Comparison of ENCODE assay signal across 31 cellular contexts in genomic region chr5:87126869-87127268, GRCh38.
DNase-seq lines count a peak whose midpoint lies in the region; ATAC-seq, FAIRE-seq and TF ChIP-seq lines count a peak whose summit lies in the region.
"Had no signal": no experiment of that assay in that cellular context is flagged by ENCODE, and none has a peak within 500 bp of the region (broad histone marks: within the 10 kb centered on the region; RNA-seq: fewer than 3 reads in every experiment).

No MANE protein-coding gene starts in this region.

- peak overlapping the region; percentile 74 for H3K27ac Mint-ChIP-seq in MCF 10A (ENCODE audit: low read depth, unreplicated experiment)
- H3K27ac Mint-ChIP-seq: CD4-positive, alpha-beta T cell had no signal

- H3K36me3 ChIP-seq in breast epithelium, result no peaks in the 10 kb centered on the region
- H3K36me3 ChIP-seq in K562 (ENCODE audit: control insufficient read depth, insufficient read depth, low read length), result no peaks in the 10 kb centered on the region
- H3K36me3 ChIP-seq in osteoblast (ENCODE audit: insufficient read depth, low read length), result no peaks in the 10 kb centered on the region
- no peaks in the 10 kb centered on the region for H3K36me3 ChIP-seq in MG63
- H3K36me3 ChIP-seq: colonic mucosa, right atrium auricular region, tibial artery had no signal

- H4K20me1 ChIP-seq in K562 (replicated peaks; ENCODE audit: control insufficient read depth, insufficient read depth, low read length) (no peaks in the 10 kb centered on the region), osteoblast (ENCODE audit: insufficient read depth, low read length) (no peaks in the 10 kb centered on the region)

- DNase-seq in MCF 10A (ENCODE audit: unreplicated experiment) (no peak), breast epithelium (ENCODE audit: low spot score in 2 of 2) (no peak), RKO (ENCODE audit: low spot score) (peak; percentile 45), K562 (ENCODE audit: extremely low read depth in 1 of 4, low spot score in 3 of 4) (no peak), osteoblast (ENCODE audit: insufficient read length, low spot score, missing footprints) (no peak), MG63 (no peak)
- DNase-seq: activated CD4-positive, alpha-beta T cell treated with anti-CD3 and anti-CD28 coated beads, Interleukin-2, amount 10 ng/mL, durations not matched to agents 24 days and 14 days; activated naive CD4-positive, alpha-beta T cell treated with anti-CD3 and anti-CD28 coated beads for 36 hours; AML-193; amygdala; CD4-positive, alpha-beta T cell; colonic mucosa; effector CD8-positive, alpha-beta T cell; hypothalamus; left colon; NCI-H1417 treated with DMSO at 0.1 percent for 48 hours; NCI-H2081 treated with DMSO at 0.1 percent for 48 hours; NCI-H526 treated with DMSO at 0.1 percent for 48 hours; posterior cingulate gyrus; stimulated activated CD4-positive, alpha-beta T cell treated with anti-CD3 and anti-CD28 coated beads, Interleukin-12 subunit alpha, Interleukin-12 subunit beta, amount 100 ng/mL, for 4 hours; stimulated activated CD4-positive, alpha-beta T cell treated with anti-CD3 and anti-CD28 coated beads, Interleukin-2, amount 100 ng/mL, for 48 hours; T-helper 9 cell; tibial artery had no signal

- ATAC-seq in K562 (peak; percentile 68), GM18498 (IDR thresholded peaks at IDR 0.05; ENCODE audit: unreplicated experiment) (no peak), HG02588 (IDR thresholded peaks at IDR 0.05; ENCODE audit: unreplicated experiment) (no peak)
- ATAC-seq: A549, left colon, Panc1 had no signal

- no peak overlapping the region for H3K4me3 Mint-ChIP-seq in MCF 10A (ENCODE audit: unreplicated experiment)
- H3K4me3 Mint-ChIP-seq: activated CD4-positive, alpha-beta T cell treated with anti-CD3 and anti-CD28 coated beads, Interleukin-2, amount 10 ng/mL, durations not matched to agents 24 days and 14 days; activated naive CD4-positive, alpha-beta T cell treated with anti-CD3 and anti-CD28 coated beads for 36 hours; CD4-positive, alpha-beta T cell had no signal

- in situ Hi-C loops in K562 (cut with MboI), result no loop called here

- H3K27ac ChIP-seq in breast epithelium, result no peak overlapping the region
- H3K27ac ChIP-seq in K562 (ENCODE audit: extremely low read depth, low read depth, low read length), result no peak overlapping the region
- H3K27ac ChIP-seq in osteoblast (ENCODE audit: low read depth, low read length), result peak overlapping the region; percentile 74
- H3K27ac ChIP-seq: A549, colonic mucosa, KMS-11, tibial artery had no signal

- H3K79me2 ChIP-seq in K562 (ENCODE audit: control insufficient read depth, insufficient read depth, low read length) (no peaks in the 10 kb centered on the region), osteoblast (ENCODE audit: insufficient read depth, low read length) (no peaks in the 10 kb centered on the region)

- no peak for TF ChIP-seq RAD21 in K562 (CRISPR knock-in tag; conservative IDR thresholded peaks at IDR 0.05 in 1 of 2, IDR thresholded peaks at IDR 0.05 in 1 of 2)

- no peaks in the 10 kb centered on the region for H3K36me3 Mint-ChIP-seq in MCF 10A (ENCODE audit: insufficient read depth, unreplicated experiment)

- H3K9me3 ChIP-seq in breast epithelium (no peaks in the 10 kb centered on the region), K562 (replicated peaks; ENCODE audit: control insufficient read depth, insufficient read depth, low read depth, low read length) (no peaks in the 10 kb centered on the region), osteoblast (ENCODE audit: low read depth, low read length) (no peaks in the 10 kb centered on the region), MG63 (no peaks in the 10 kb centered on the region)
- H3K9me3 ChIP-seq: A549, colonic mucosa, right atrium auricular region, tibial artery had no signal

- POLR2A ChIA-PET in MCF 10A (lab: Yijun Ruan, JAX) (interaction anchor here (0.5 kb wide), 1 partner anchor 8 kb away, joined by 3 read pairs; no protein-coding TSS in a partner anchor), K562 (lab: Yijun Ruan, JAX) (interaction anchor here (1.6 kb wide), 1 partner anchor 11 kb away, joined by 3 read pairs; no protein-coding TSS in a partner anchor)

- CTCF ChIA-PET in MCF 10A (lab: Yijun Ruan, JAX), result interaction anchor here (0.6 kb wide), 1 partner anchor 48 kb away, joined by 3 read pairs; no protein-coding TSS in a partner anchor
- CTCF ChIA-PET in K562 (lab: Yijun Ruan, JAX; ENCODE audit: low intra/inter-chr PET ratio), result no interaction called here

- no peaks in the 10 kb centered on the region for H3K9me3 Mint-ChIP-seq in MCF 10A (ENCODE audit: unreplicated experiment)
- H3K9me3 Mint-ChIP-seq: activated CD4-positive, alpha-beta T cell treated with anti-CD3 and anti-CD28 coated beads, Interleukin-2, amount 10 ng/mL, durations not matched to agents 24 days and 14 days; activated naive CD4-positive, alpha-beta T cell treated with anti-CD3 and anti-CD28 coated beads for 36 hours; CD4-positive, alpha-beta T cell had no signal

- no peak overlapping the region for H3K4me2 ChIP-seq in K562 (ENCODE audit: insufficient read depth, low read length)
- H3K4me2 ChIP-seq in osteoblast (ENCODE audit: insufficient read depth, low read length), result peak overlapping the region; percentile 38
- H3K4me2 ChIP-seq: A549, KMS-11 had no signal

- H3K27me3 ChIP-seq in breast epithelium, result no peaks in the 10 kb centered on the region
- H3K27me3 ChIP-seq in K562 (ENCODE audit: control insufficient read depth in 2 of 2, insufficient read depth in 2 of 2, low read length in 2 of 2), result no peaks in the 10 kb centered on the region
- H3K27me3 ChIP-seq in osteoblast (ENCODE audit: insufficient read depth, low read length), result no peaks in the 10 kb centered on the region
- H3K27me3 ChIP-seq in MG63, result no peaks in the 10 kb centered on the region
- H3K27me3 ChIP-seq: colonic mucosa, right atrium auricular region, tibial artery had no signal

- BruUV-seq in MCF 10A (replicated peaks; lab: Mats Ljungman, UMichigan) (no TSS peak), K562 (replicated peaks; lab: Mats Ljungman, UMichigan) (no TSS peak)

- no peaks in the 10 kb centered on the region for H3K9me1 ChIP-seq in K562 (ENCODE audit: control insufficient read depth, insufficient read depth, low read length)

- H3K4me1 Mint-ChIP-seq in MCF 10A (ENCODE audit: insufficient read depth, unreplicated experiment), result peaks cover 35% of the 10 kb centered on the region

- TF ChIP-seq POLR2A in breast epithelium (IDR thresholded peaks at IDR 0.05) (no peak), K562 (conservative IDR thresholded peaks at IDR 0.05) (no peak)

- H3K9ac ChIP-seq in K562 (ENCODE audit: insufficient read depth in 1 of 2, low read depth in 2 of 2, low read length in 2 of 2), result no peak overlapping the region
- H3K9ac ChIP-seq: KMS-11 had no signal

- no peak for FAIRE-seq in K562 (lab: Jason Lieb, UNC)
- FAIRE-seq: GM19239, H1 had no signal

- H3K4me1 ChIP-seq in breast epithelium (no peaks in the 10 kb centered on the region), K562 (replicated peaks in 1 of 2; ENCODE audit: control insufficient read depth in 2 of 2, insufficient read depth in 2 of 2, low read length in 2 of 2) (peaks cover 0 to 4% of the 10 kb centered on the region in 2 experiments; a peak in 2 of 5 replicates), osteoblast (ENCODE audit: insufficient read depth, low read length) (peaks cover 58% of the 10 kb centered on the region)
- H3K4me1 ChIP-seq: colonic mucosa had no signal

- intact Hi-C loops in MCF 10A (cut with micrococcal nuclease), result no loop called here
- intact Hi-C loops in breast epithelium (cut with DNase I; ENCODE audit: low total_unique reads), result no loop called here
- intact Hi-C loops in K562 (cut with micrococcal nuclease), result no loop called here

- TF ChIP-seq CTCF in MCF 10A (IDR thresholded peaks at IDR 0.05; ENCODE audit: unreplicated experiment) (no peak), breast epithelium (IDR thresholded peaks at IDR 0.05) (no peak), K562 (IDR thresholded peaks at IDR 0.05 in 2 of 3, conservative IDR thresholded peaks at IDR 0.05 in 1 of 3; ENCODE audit: insufficient read depth in 2 of 3, low read depth in 1 of 3, low read length in 3 of 3) (no peak), osteoblast (IDR thresholded peaks at IDR 0.05; ENCODE audit: extremely low read depth, low read depth, low read length) (no peak)

- peak overlapping the region; percentile 37; the same call in 1 of the 2 replicates for H2AFZ ChIP-seq in K562 (ENCODE audit: low read depth, low read length)
- H2AFZ ChIP-seq in osteoblast (ENCODE audit: low read length), result peak overlapping the region; percentile 24

- no peaks in the 10 kb centered on the region for H3K27me3 Mint-ChIP-seq in MCF 10A (ENCODE audit: insufficient read depth, unreplicated experiment)
- H3K27me3 Mint-ChIP-seq: activated CD4-positive, alpha-beta T cell treated with anti-CD3 and anti-CD28 coated beads, Interleukin-2, amount 10 ng/mL, durations not matched to agents 24 days and 14 days; CD4-positive, alpha-beta T cell had no signal

- no peak overlapping the region for H3K4me3 ChIP-seq in breast epithelium
- H3K4me3 ChIP-seq in K562, result no peak overlapping the region
- no peak overlapping the region for H3K4me3 ChIP-seq in osteoblast (ENCODE audit: insufficient read depth, low read length)
- H3K4me3 ChIP-seq in MG63, result no peak overlapping the region
- H3K4me3 ChIP-seq: A549, colonic mucosa, right atrium auricular region, tibial artery had no signal

- 15% methylated on average over 3 of the region's 3 CpGs for WGBS in K562 (ENCODE audit: insufficient coverage, low coverage, missing lambda C conversion rate)

- TF ChIP-seq EP300 in K562 (IDR thresholded peaks at IDR 0.05; ENCODE audit: low read length), result no peak

TF ChIP-seq in K562, 482 proteins besides CTCF, POLR2A, EP300 and RAD21:
- TF ChIP-seq NR2C1 (IDR thresholded peaks at IDR 0.05) (no peak), NR2C1 (tag; IDR thresholded peaks at IDR 0.05) (no peak), ZNF239 (CRISPR knock-in tag; IDR thresholded peaks at IDR 0.05) (peak; percentile 95)
TF ChIP-seq in K562: peak in this region for 1.
